In the genomic region with DNA sequence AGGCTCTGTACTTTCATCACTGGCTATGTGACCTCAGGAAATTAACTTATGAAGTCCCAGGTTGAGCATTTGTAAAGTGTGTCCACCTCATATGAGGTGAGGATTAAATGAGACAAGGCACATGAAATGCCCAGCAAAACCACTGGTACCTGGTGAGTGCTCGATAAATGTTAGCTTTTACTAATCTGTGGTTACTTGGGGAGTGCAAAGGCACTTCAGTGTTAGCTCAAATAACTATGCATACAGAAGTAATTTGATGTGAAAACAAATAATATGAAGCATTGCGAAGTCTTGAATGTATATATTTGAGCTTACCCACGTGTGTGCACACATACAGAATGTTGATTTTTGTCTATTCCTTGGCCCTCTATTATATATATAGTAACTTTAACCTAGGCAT, we compare ENCODE assay signal across 9 cellular contexts.
"Had no signal": no experiment of that assay in that cellular context is flagged by ENCODE, and none has a peak within 500 bp of the region (broad histone marks: within the 10 kb centered on the region; RNA-seq: fewer than 3 reads in every experiment).

No MANE protein-coding gene starts in this region.

- H3K27ac Mint-ChIP-seq: HFFc6, IgD-negative memory B cell had no signal

- H3K4me3 ChIP-seq: HAP-1 had no signal

- ATAC-seq: HCT116, HepG2 had no signal

- H3K36me3 Mint-ChIP-seq: IgD-negative memory B cell had no signal

- H3K27me3 Mint-ChIP-seq: IgD-negative memory B cell had no signal

- H3K4me3 Mint-ChIP-seq: HFFc6, IgD-negative memory B cell had no signal

- H3K27ac ChIP-seq: HL-60 had no signal

- DNase-seq: GOT3, H7, HFFc6, KG1 had no signal

- H3K36me3 ChIP-seq: HAP-1 had no signal

- H3K9me3 Mint-ChIP-seq: IgD-negative memory B cell had no signal

- FAIRE-seq: HepG2 had no signal

- H3K9me3 ChIP-seq: HAP-1 had no signal

- H3K4me1 ChIP-seq: HAP-1 had no signal

- H3K4me1 Mint-ChIP-seq: IgD-negative memory B cell had no signal
